Comparison of ENCODE assay signal across 24 cellular contexts in the genomic region with DNA sequence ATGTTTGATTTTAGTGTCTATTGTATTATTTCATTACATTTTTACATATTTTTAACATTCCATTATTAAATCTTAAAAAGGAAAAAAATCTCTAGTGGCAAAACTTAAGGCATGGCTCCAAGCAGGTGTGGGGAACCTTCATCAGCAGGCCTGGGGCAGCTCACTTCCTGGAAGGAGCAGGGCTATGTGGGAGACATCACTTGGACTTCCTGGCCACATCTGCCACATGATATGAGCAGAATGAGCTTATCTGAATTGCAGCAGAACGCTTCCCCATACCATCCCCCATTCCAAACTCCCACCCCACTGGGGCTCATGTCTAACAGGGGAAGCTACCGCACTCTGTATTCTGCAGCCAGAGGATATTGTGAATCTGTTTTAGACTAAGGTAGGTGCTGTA. TPM values are rescaled to one million over a fixed set of nuclear protein-coding genes. Genes with fewer than 3 reads are reported as not detected.
"Had no signal": no experiment of that assay in that cellular context is flagged by ENCODE, and none has a peak within 500 bp of the region (broad histone marks: within the 10 kb centered on the region; RNA-seq: fewer than 3 reads in every experiment).

No MANE protein-coding gene starts in this region.

- H3K27ac ChIP-seq: HL-60, PC-9, Peyer's patch, SJSA1, SK-N-MC had no signal

- H2AFZ ChIP-seq: PC-9 had no signal

- H3K9me3 ChIP-seq: SJSA1 had no signal

- ATAC-seq: Right ventricle myocardium inferior, T-cell had no signal

- H3K4me3 ChIP-seq: PC-9, Peyer's patch, SJSA1, SK-N-MC had no signal

- H3K36me3 ChIP-seq: Peyer's patch, SJSA1 had no signal

- H3K4me2 ChIP-seq: PC-9 had no signal

- H3K4me1 ChIP-seq: Peyer's patch, SJSA1 had no signal

- DNase-seq: Karpas-422, KG1, MM.1S, NCI-H1092 treated with DMSO at 0.1 percent for 48 hours, NCI-H1436, NCI-H187 treated with DMSO at 0.1 percent for 48 hours, NCI-H2029 treated with DMSO at 0.1 percent for 48 hours, NCI-H2171 treated with DMSO at 0.1 percent for 48 hours, NCI-H345, NCI-H446 treated with DMSO at 0.1 percent for 48 hours, NCI-H510A treated with DMSO at 0.1 percent for 48 hours, NCI-H526, NCI-H748 treated with DMSO at 0.1 percent for 48 hours, PC-9, Peyer's patch, SIG-M5, T-cell had no signal

- H3K27me3 ChIP-seq: Peyer's patch had no signal

- FAIRE-seq: HTR-8/SVneo had no signal

RNA-seq across cellular contexts. Expression of gene KCNA1, which starts 35.0 kb away (rescaled TPM):
- total RNA-seq: M059J, PC-9, Peyer's patch, Right ventricle myocardium inferior, RPMI7951, SJSA1, T-cell had no signal
